12 cellular contexts compared by ENCODE assay signal in genomic region chr6:131039345-131039680, GRCh38.
"Had no signal": no experiment of that assay in that cellular context is flagged by ENCODE, and none has a peak within 500 bp of the region (broad histone marks: within the 10 kb centered on the region; RNA-seq: fewer than 3 reads in every experiment).

No MANE protein-coding gene starts in this region.

- DNase-seq: activated CD4-positive, alpha-beta T cell treated with anti-CD3 and anti-CD28 coated beads, Interleukin-2, amount 50 U/mL, for 1 hour; cerebellar nuclear complex; esophagus squamous epithelium; heart left ventricle; left lung; retina; T-helper 2 cell; transverse colon had no signal

- H3K4me1 ChIP-seq: esophagus squamous epithelium, left lung, neural progenitor cell, parathyroid adenoma had no signal

- H3K27ac ChIP-seq: esophagus squamous epithelium, left lung, neural progenitor cell, parathyroid adenoma, transverse colon had no signal

- H3K9ac ChIP-seq: neural progenitor cell, parathyroid adenoma had no signal

- H3K4me3 ChIP-seq: esophagus squamous epithelium, heart left ventricle, left lung, neural progenitor cell, skin epidermis, transverse colon had no signal

- H2AFZ ChIP-seq: neural progenitor cell, parathyroid adenoma had no signal

- ATAC-seq: heart left ventricle; left lung; stimulated activated effector memory CD8-positive, alpha-beta T cell treated with anti-CD3 and anti-CD28 coated beads, Interleukin-12 subunit alpha, Interleukin-12 subunit beta, amount 100 ng/mL, for 72 hours had no signal

- H3K9me3 ChIP-seq: esophagus squamous epithelium, heart left ventricle, left lung, transverse colon had no signal

- H3K36me3 ChIP-seq: esophagus squamous epithelium, heart left ventricle, left lung, neural progenitor cell, transverse colon had no signal

- H3K27me3 ChIP-seq: esophagus squamous epithelium, heart left ventricle, left lung, neural progenitor cell, transverse colon had no signal

- H3K4me2 ChIP-seq: neural progenitor cell had no signal
